Comparison of ENCODE assay signal across 31 cellular contexts in genomic region chr15:31523655-31524049, GRCh38.
"Had no signal": no experiment of that assay in that cellular context is flagged by ENCODE, and none has a peak within 500 bp of the region (broad histone marks: within the 10 kb centered on the region; RNA-seq: fewer than 3 reads in every experiment).

No MANE protein-coding gene starts in this region.

- H3K27me3 ChIP-seq: brain microvascular endothelial cell, Peyer's patch had no signal

- H3K4me1 ChIP-seq: Peyer's patch had no signal

- H3K4me2 ChIP-seq: KMS-11 had no signal

- ATAC-seq: activated CD4-positive, alpha-beta T cell treated with anti-CD3 and anti-CD28 coated beads for 36 hours; activated T-cell treated with anti-CD3 and anti-CD28 coated beads, Interleukin-2, amount 50 U/mL, for 72 hours; activated T-helper 17 cell treated with anti-CD3 and anti-CD28 coated beads, Interleukin-2, amount 50 U/mL, for 72 hours; PC-3 had no signal

- H3K36me3 Mint-ChIP-seq: activated CD4-positive, alpha-beta memory T cell treated with anti-CD3 and anti-CD28 coated beads for 36 hours; activated naive CD8-positive, alpha-beta T cell treated with anti-CD3 and anti-CD28 coated beads for 36 hours had no signal

- H3K27ac Mint-ChIP-seq: activated CD4-positive, alpha-beta memory T cell treated with anti-CD3 and anti-CD28 coated beads for 36 hours; activated CD4-positive, alpha-beta T cell treated with anti-CD3 and anti-CD28 coated beads for 36 hours; activated naive CD8-positive, alpha-beta T cell treated with anti-CD3 and anti-CD28 coated beads for 36 hours; activated T-cell treated with anti-CD3 and anti-CD28 coated beads, Interleukin-2, amount 50 U/mL, for 72 hours; activated T-helper 17 cell treated with anti-CD3 and anti-CD28 coated beads, Interleukin-2, amount 50 U/mL, for 72 hours had no signal

- H3K4me1 Mint-ChIP-seq: activated CD4-positive, alpha-beta T cell treated with anti-CD3 and anti-CD28 coated beads for 36 hours; activated naive CD8-positive, alpha-beta T cell treated with anti-CD3 and anti-CD28 coated beads for 36 hours; activated T-helper 17 cell treated with anti-CD3 and anti-CD28 coated beads, Interleukin-2, amount 50 U/mL, for 72 hours had no signal

- DNase-seq: activated CD4-positive, alpha-beta memory T cell treated with anti-CD3 and anti-CD28 coated beads for 36 hours; activated CD4-positive, alpha-beta T cell treated with anti-CD3 and anti-CD28 coated beads for 36 hours; activated CD4-positive, alpha-beta T cell treated with anti-CD3 and anti-CD28 coated beads, Interleukin-2, amount 50 U/mL, for 1 hour; activated naive CD4-positive, alpha-beta T cell; activated naive CD4-positive, alpha-beta T cell treated with anti-CD3 and anti-CD28 coated beads, Interleukin-2, amount 50 U/mL, for 16 hours; activated naive CD8-positive, alpha-beta T cell treated with anti-CD3 and anti-CD28 coated beads for 36 hours; activated T-cell treated with anti-CD3 and anti-CD28 coated beads, Interleukin-2, amount 50 U/mL, for 1 hour; activated T-cell treated with anti-CD3 and anti-CD28 coated beads, Interleukin-2, amount 50 U/mL, for 72 hours; amniotic stem cell; aorta; brain microvascular endothelial cell; central memory CD4-positive, alpha-beta T cell; NCI-H1092 treated with DMSO at 0.1 percent for 48 hours; NCI-H1417; NCI-H146; NCI-H187; NCI-H2029 treated with DMSO at 0.1 percent for 48 hours; NCI-H2107; NCI-H2171; NCI-H510A; NCI-H526; NCI-H748 treated with DMSO at 0.1 percent for 48 hours; NK-92 treated with Interleukin-12 subunit alpha and Interleukin-12 subunit beta, amount 100 ng/mL, for 24 hours; PC-3; Peyer's patch; RPMI8226; SW 1271; T-helper 1 cell; T1000 had no signal

- H3K4me3 ChIP-seq: Peyer's patch had no signal

- H3K9me3 Mint-ChIP-seq: activated CD4-positive, alpha-beta memory T cell treated with anti-CD3 and anti-CD28 coated beads for 36 hours; activated naive CD8-positive, alpha-beta T cell treated with anti-CD3 and anti-CD28 coated beads for 36 hours; activated T-cell treated with anti-CD3 and anti-CD28 coated beads, Interleukin-2, amount 50 U/mL, for 72 hours; activated T-helper 17 cell treated with anti-CD3 and anti-CD28 coated beads, Interleukin-2, amount 50 U/mL, for 72 hours had no signal

- H3K4me3 Mint-ChIP-seq: activated CD4-positive, alpha-beta memory T cell treated with anti-CD3 and anti-CD28 coated beads for 36 hours; activated CD4-positive, alpha-beta T cell treated with anti-CD3 and anti-CD28 coated beads for 36 hours; activated naive CD8-positive, alpha-beta T cell treated with anti-CD3 and anti-CD28 coated beads for 36 hours; activated T-cell treated with anti-CD3 and anti-CD28 coated beads, Interleukin-2, amount 50 U/mL, for 72 hours; activated T-helper 17 cell treated with anti-CD3 and anti-CD28 coated beads, Interleukin-2, amount 50 U/mL, for 72 hours had no signal

- H3K9ac ChIP-seq: KMS-11 had no signal

- H3K9me3 ChIP-seq: Peyer's patch had no signal

- H3K27ac ChIP-seq: brain microvascular endothelial cell, KMS-11, Peyer's patch had no signal

- H3K36me3 ChIP-seq: brain microvascular endothelial cell, Peyer's patch had no signal
